Comparison of ENCODE assay signal across 13 cellular contexts in the genomic region with DNA sequence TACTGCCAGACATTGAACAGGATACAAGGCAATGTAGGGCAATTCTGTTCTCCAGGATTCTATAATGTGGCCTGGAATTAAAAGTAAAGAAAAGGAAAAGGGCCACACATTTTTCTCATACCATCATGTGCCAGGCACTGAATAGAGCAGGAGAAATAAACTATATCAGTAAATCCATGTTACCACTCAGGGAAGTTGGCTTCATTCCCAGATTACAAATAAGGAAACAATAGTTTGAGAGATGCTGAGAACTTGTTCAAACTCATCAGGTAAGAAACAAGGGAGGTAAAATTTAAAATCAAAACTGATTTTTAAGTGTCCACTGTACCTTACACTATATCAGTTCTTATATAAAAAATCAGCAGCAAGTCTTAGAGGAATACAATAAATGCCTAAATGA.
DNase-seq lines count a peak whose midpoint lies in the region; ATAC-seq lines count a peak whose summit lies in the region.
"Had no signal": no experiment of that assay in that cellular context is flagged by ENCODE, and none has a peak within 500 bp of the region (broad histone marks: within the 10 kb centered on the region; RNA-seq: fewer than 3 reads in every experiment).

No MANE protein-coding gene starts in this region.

- H3K36me3 Mint-ChIP-seq in stimulated activated memory B cell treated with anti-CD40 and anti-IgM and Interleukin-4, amounts not matched to agents 10 μg/mL and 1 μg/mL and 100 μg/mL, for 72 hours, result no peaks in the 10 kb centered on the region
- H3K36me3 Mint-ChIP-seq: activated naive CD8-positive, alpha-beta T cell treated with anti-CD3 and anti-CD28 coated beads for 36 hours; T-cell had no signal

- ATAC-seq in HG03135 (IDR thresholded peaks at IDR 0.05; ENCODE audit: unreplicated experiment), result no peak
- no peak for ATAC-seq in stimulated activated memory B cell treated with anti-CD40 and anti-IgM and Interleukin-4, amounts not matched to agents 10 μg/mL and 1 μg/mL and 100 μg/mL, for 72 hours
- ATAC-seq: T-cell had no signal

- H3K27ac Mint-ChIP-seq in stimulated activated memory B cell treated with anti-CD40 and anti-IgM and Interleukin-4, amounts not matched to agents 10 μg/mL and 1 μg/mL and 100 μg/mL, for 72 hours, result no peak overlapping the region
- H3K27ac Mint-ChIP-seq: activated naive CD8-positive, alpha-beta T cell treated with anti-CD3 and anti-CD28 coated beads for 36 hours; dendritic cell treated with granulocyte-macrophage colony-stimulating factor and Interleukin-4, amounts not matched to agents 40 ng/mL and 50 ng/mL, for 4 days; T-cell had no signal

- no peaks in the 10 kb centered on the region for H3K27me3 Mint-ChIP-seq in stimulated activated memory B cell treated with anti-CD40 and anti-IgM and Interleukin-4, amounts not matched to agents 10 μg/mL and 1 μg/mL and 100 μg/mL, for 72 hours
- H3K27me3 Mint-ChIP-seq: activated naive CD8-positive, alpha-beta T cell treated with anti-CD3 and anti-CD28 coated beads for 36 hours; dendritic cell treated with granulocyte-macrophage colony-stimulating factor and Interleukin-4, amounts not matched to agents 40 ng/mL and 50 ng/mL, for 4 days; T-cell had no signal

- H3K4me3 Mint-ChIP-seq in stimulated activated memory B cell treated with anti-CD40 and anti-IgM and Interleukin-4, amounts not matched to agents 10 μg/mL and 1 μg/mL and 100 μg/mL, for 72 hours, result no peak overlapping the region
- H3K4me3 Mint-ChIP-seq: activated naive CD8-positive, alpha-beta T cell treated with anti-CD3 and anti-CD28 coated beads for 36 hours; dendritic cell treated with granulocyte-macrophage colony-stimulating factor and Interleukin-4, amounts not matched to agents 40 ng/mL and 50 ng/mL, for 4 days; T-cell had no signal

- peak; percentile 42 for DNase-seq in NCI-H2107 treated with DMSO at 0.1 percent for 48 hours (lab: John Stamatoyannopoulos, UW; ENCODE audit: unreplicated experiment)
- DNase-seq in NCI-H2107 (lab: John Stamatoyannopoulos, UW), result no peak
- DNase-seq in NCI-H345 (lab: John Stamatoyannopoulos, UW), result peak; percentile 69
- peak; percentile 15 for DNase-seq in cerebellum (ENCODE audit: low spot score)
- DNase-seq in renal cortical epithelial cell (ENCODE audit: low read depth), result peak; percentile 42
- DNase-seq in germinal center (ENCODE audit: low spot score), result no peak
- DNase-seq: activated CD4-positive, alpha-beta T cell treated with anti-CD3 and anti-CD28 coated beads for 1 hour; activated naive CD8-positive, alpha-beta T cell treated with anti-CD3 and anti-CD28 coated beads for 36 hours; stimulated activated CD4-positive, alpha-beta T cell treated with anti-CD3 and anti-CD28 coated beads, Interleukin-2, amount 100 ng/mL, for 24 hours; T-cell had no signal

- peaks cover 3% of the 10 kb centered on the region for H3K9me3 Mint-ChIP-seq in stimulated activated memory B cell treated with anti-CD40 and anti-IgM and Interleukin-4, amounts not matched to agents 10 μg/mL and 1 μg/mL and 100 μg/mL, for 72 hours
- H3K9me3 Mint-ChIP-seq: activated naive CD8-positive, alpha-beta T cell treated with anti-CD3 and anti-CD28 coated beads for 36 hours had no signal

- no peaks in the 10 kb centered on the region for H3K4me1 Mint-ChIP-seq in stimulated activated memory B cell treated with anti-CD40 and anti-IgM and Interleukin-4, amounts not matched to agents 10 μg/mL and 1 μg/mL and 100 μg/mL, for 72 hours
- H3K4me1 Mint-ChIP-seq: activated naive CD8-positive, alpha-beta T cell treated with anti-CD3 and anti-CD28 coated beads for 36 hours; T-cell had no signal

Comparison
In these comparisons a context has a peak if more than half of its experiments do, and no peak if none do; other contexts are left out.
1. DNase-seq: peak in NCI-H2107 treated with DMSO at 0.1 percent for 48 hours (single experiment), NCI-H345 (single experiment), cerebellum (single experiment) and renal cortical epithelial cell (single experiment); none in NCI-H2107 (single experiment) and germinal center (single experiment).